9 cellular contexts compared by ENCODE assay signal in the genomic region with DNA sequence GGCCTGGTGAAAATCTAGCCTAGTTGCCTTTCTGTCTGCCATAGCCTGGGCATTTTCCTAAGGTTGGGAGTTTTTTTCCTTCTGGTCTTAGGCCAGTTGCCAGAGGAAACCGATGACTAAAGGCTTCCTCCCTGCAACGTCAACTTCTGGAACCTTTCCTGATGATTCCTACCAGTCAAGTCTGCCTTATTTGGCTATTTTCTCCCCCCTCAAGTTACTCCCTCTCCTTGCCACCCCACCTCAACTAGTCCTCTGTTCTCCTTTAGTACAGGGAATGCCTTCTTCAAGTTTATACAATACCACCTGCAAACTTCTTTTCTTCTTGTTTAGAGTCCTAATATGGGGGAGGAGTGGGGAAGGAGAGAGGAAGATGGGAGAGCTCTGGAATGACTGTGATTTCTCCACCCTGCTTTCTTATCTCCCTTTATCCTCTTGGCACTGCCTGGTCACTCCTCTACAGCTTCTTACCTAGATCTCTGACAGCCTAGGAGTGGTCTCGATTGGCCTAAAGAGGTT. TPM values are rescaled to one million over a fixed set of nuclear protein-coding genes. Genes with fewer than 3 reads are reported as not detected.
A peak's percentile ranks its signal among the peaks of the same experiment; 100 is the strongest.
DNase-seq lines count a peak whose midpoint lies in the region; ATAC-seq and TF ChIP-seq lines count a peak whose summit lies in the region.
"Had no signal": no experiment of that assay in that cellular context is flagged by ENCODE, and none has a peak within 500 bp of the region (broad histone marks: within the 10 kb centered on the region; RNA-seq: fewer than 3 reads in every experiment).

No MANE protein-coding gene starts in this region.

- H3K27ac Mint-ChIP-seq in IgD-negative memory B cell: peak overlapping the region; percentile 32 to 92 (median 58)
- H3K27ac Mint-ChIP-seq in mesothelial cell of epicardium: peak overlapping the region; percentile 3

- no peaks in the 10 kb centered on the region for H3K9me3 Mint-ChIP-seq in IgD-negative memory B cell
- peaks cover 14% of the 10 kb centered on the region for H3K9me3 Mint-ChIP-seq in mesothelial cell of epicardium

- TF ChIP-seq CTCF in mesothelial cell of epicardium (IDR thresholded peaks at IDR 0.05; ENCODE audit: unreplicated experiment) (no peak), GM13977 (IDR thresholded peaks at IDR 0.05; ENCODE audit: extremely low read depth, insufficient read depth, missing control alignments) (no peak)

- in situ Hi-C loops in GM13977 (cut with MboI; ENCODE audit: low pct_unique_long_range_greater_than_20kb, low sequenced_read_pairs, unreplicated experiment): no loop called here

- no peak for ATAC-seq in HG02623 (IDR thresholded peaks at IDR 0.05; ENCODE audit: unreplicated experiment)

- H3K4me3 Mint-ChIP-seq in IgD-negative memory B cell (peak overlapping the region in 2 of 4 donors; percentile 56 to 63), mesothelial cell of epicardium (no peak overlapping the region)

- H3K4me1 Mint-ChIP-seq in IgD-negative memory B cell: peaks cover 57 to 68% (median 64%) of the 10 kb centered on the region in 3 donors
- H3K4me1 Mint-ChIP-seq in mesothelial cell of epicardium: no peaks in the 10 kb centered on the region

- H3K27ac ChIP-seq in caudate nucleus (ENCODE audit: low read depth, low read length): peak overlapping the region; percentile 53

- H3K36me3 Mint-ChIP-seq in IgD-negative memory B cell (peaks cover 6% of the 10 kb centered on the region), mesothelial cell of epicardium (peaks cover 1% of the 10 kb centered on the region)

- no peaks in the 10 kb centered on the region for H3K27me3 Mint-ChIP-seq in IgD-negative memory B cell
- no peaks in the 10 kb centered on the region for H3K27me3 Mint-ChIP-seq in mesothelial cell of epicardium (ENCODE audit: low read depth)

- peak; percentile 92 for DNase-seq in A172 (ENCODE audit: low spot score)
- DNase-seq in caudate nucleus (lab: John Stamatoyannopoulos, UW): no peak
- DNase-seq in mesothelial cell of epicardium (ENCODE audit: low spot score in 2 of 2, unreplicated experiment in 2 of 2): no peak
- no peak for DNase-seq in NCI-H1694 (lab: John Stamatoyannopoulos, UW)
- DNase-seq in GM13977 (ENCODE audit: low spot score): no peak
- no peak for DNase-seq in putamen (ENCODE audit: low spot score)
- DNase-seq: OCI-M1 had no signal

RNA-seq across cellular contexts. Expression of a gene that starts 10.6 kb away (rescaled TPM):
- 326 and 328 TPM in 2 replicates for total RNA-seq in A172 (2014; rRNA removed; shearing (Covaris generic))
- polyA plus RNA-seq in IgD-negative memory B cell: 498 TPM
- total RNA-seq in mesothelial cell of epicardium: 87.8 to 91.2 TPM (median 88.4 TPM) in 3 replicates
